In the genomic region with DNA sequence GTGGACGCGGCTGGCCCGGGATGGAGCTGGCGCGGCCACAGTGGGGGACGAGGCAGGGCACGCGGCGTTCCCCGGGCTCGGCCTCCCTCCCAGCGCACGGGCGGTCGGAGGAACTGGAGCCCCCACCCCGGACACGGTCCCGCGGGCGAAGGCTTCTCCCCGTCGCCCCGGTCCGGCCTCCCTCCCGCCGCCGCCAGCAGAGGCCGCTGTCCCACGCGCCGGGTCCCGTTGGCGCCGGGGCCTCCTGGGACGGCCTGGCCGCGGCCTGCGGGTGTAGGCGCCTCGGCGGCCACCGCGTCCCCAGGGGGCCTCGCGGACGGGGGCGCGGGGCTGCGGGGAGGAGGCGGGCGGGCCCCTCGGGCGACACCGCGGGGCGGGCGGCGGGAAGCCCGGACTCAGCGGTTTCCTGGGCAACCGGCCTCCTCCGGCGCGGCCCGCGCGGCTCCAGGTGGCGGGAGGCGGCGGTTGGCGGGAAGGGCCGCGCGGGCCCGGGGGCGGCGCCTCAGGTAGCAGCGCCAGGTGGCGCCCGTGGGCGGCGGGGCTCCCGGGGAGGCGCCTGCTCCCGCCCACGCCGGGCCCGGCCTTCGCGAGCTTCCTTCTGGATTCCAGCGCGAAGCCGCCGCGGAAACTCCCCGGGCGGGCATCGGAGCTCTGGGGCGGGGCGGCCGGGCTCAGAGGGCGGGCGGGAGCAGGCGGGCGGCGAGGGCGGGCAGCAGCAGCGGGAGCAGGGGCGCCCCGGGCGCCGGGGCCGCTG, we compare ENCODE assay signal across 7 cellular contexts. TPM values are rescaled to one million over a fixed set of nuclear protein-coding genes. Genes with fewer than 3 reads are reported as not detected.
A peak's percentile ranks its signal among the peaks of the same experiment; 100 is the strongest.
DNase-seq lines count a peak whose midpoint lies in the region; ATAC-seq, FAIRE-seq and TF ChIP-seq lines count a peak whose summit lies in the region.

No MANE protein-coding gene starts in this region.

- FAIRE-seq in GM12892 (lab: Jason Lieb, UNC): peak; percentile 85

- no peak overlapping the region for H3K4me3 Mint-ChIP-seq in immature natural killer cell

- peaks cover 16 to 17% of the 10 kb centered on the region in 2 donors for H3K4me1 Mint-ChIP-seq in immature natural killer cell

- H3K36me3 Mint-ChIP-seq in immature natural killer cell: no peaks in the 10 kb centered on the region

- no peaks in the 10 kb centered on the region for H3K9me3 Mint-ChIP-seq in immature natural killer cell

- peaks cover 1 to 3% (median 3%) of the 10 kb centered on the region in 3 donors for H3K27me3 Mint-ChIP-seq in immature natural killer cell (ENCODE audit: low read depth in 3 of 3)

- peak; percentile 78 for ATAC-seq in HG02588 (IDR thresholded peaks at IDR 0.05; ENCODE audit: unreplicated experiment)

- peak overlapping the region in 1 of 6 donors; percentile 69 for H3K27ac Mint-ChIP-seq in immature natural killer cell

- TF ChIP-seq POLR2A in GM12892 (IDR thresholded peaks at IDR 0.05; ENCODE audit: low read depth, low read length): no peak; the same call in 1 of the 2 replicates

- in situ Hi-C loops in T47D (cut with HindIII; ENCODE audit: low pct_unique_long_range_greater_than_20kb, low sequenced_read_pairs): no loop called here

- DNase-seq in GM12892 (ENCODE audit: insufficient read length) (peak; percentile 96), NCI-H1048 (lab: John Stamatoyannopoulos, UW) (peak; percentile 46), UCSD-AML1 (lab: John Stamatoyannopoulos, UW; ENCODE audit: unreplicated experiment) (peak; percentile 77), T47D (ENCODE audit: low read depth in 1 of 2, low spot score in 1 of 2) (peak; percentile 96 to 100), immature natural killer cell (peak; percentile 78 to 79 (median 78))
- peak; percentile 65 to 84 for DNase-seq in stimulated activated CD4-positive, alpha-beta T cell treated with anti-CD3 and anti-CD28 coated beads, Interleukin-12 subunit alpha, Interleukin-12 subunit beta, amount 100 ng/mL, for 24 hours (ENCODE audit: low read depth in 2 of 2)

RNA-seq across cellular contexts. Expression of a gene that starts 26.7 kb away (rescaled TPM):
- polyA plus RNA-seq in GM12892 (2012; ENCODE audit: missing spikeins): 17.9 TPM
- polyA plus RNA-seq in immature natural killer cell: 1 to 10 TPM in 2 of 3 donors, not detected in 1; 1.1 to 1.3 TPM

RNA-seq across cellular contexts. Expression of a gene that starts 34.2 kb away (rescaled TPM):
- polyA plus RNA-seq in GM12892 (2012; ENCODE audit: missing spikeins): 3.3 TPM
- 1 to 10 TPM; 1.6 to 2.9 (median 2.3) TPM for polyA plus RNA-seq in immature natural killer cell

Comparison
In these comparisons a context has a peak if more than half of its experiments do, and no peak if none do; other contexts are left out.
1. Peak in every context shown above with its lines: DNase-seq and ATAC-seq.
2. DNase-seq: peak in every context shown above with its lines; median percentile 98 in T47D; 96 in GM12892; 78 in immature natural killer cell; 77 in UCSD-AML1; 74 in stimulated activated CD4-positive, alpha-beta T cell treated with anti-CD3 and anti-CD28 coated beads, Interleukin-12 subunit alpha, Interleukin-12 subunit beta, amount 100 ng/mL, for 24 hours; 46 in NCI-H1048.